ENCODE assay signal across 29 cellular contexts in genomic region chr9:97280755-97281330, GRCh38.
"Had no signal": no experiment of that assay in that cellular context is flagged by ENCODE, and none has a peak within 500 bp of the region (broad histone marks: within the 10 kb centered on the region; RNA-seq: fewer than 3 reads in every experiment).

No MANE protein-coding gene starts in this region.

- H3K4me3 ChIP-seq: left lung, lower lobe of right lung, neural progenitor cell, ovary, right atrium auricular region, right lobe of liver, smooth muscle cell, tibial nerve, upper lobe of left lung, vagina had no signal

- H3K9me3 ChIP-seq: neutrophil, ovary, right lobe of liver, upper lobe of left lung, vagina had no signal

- H3K27me3 ChIP-seq: left lung, neural progenitor cell, neutrophil, ovary, right atrium auricular region, right lobe of liver, tibial nerve, upper lobe of left lung, vagina had no signal

- FAIRE-seq: islet of Langerhans, kidney had no signal

- H3K4me1 ChIP-seq: left lung, lower lobe of right lung, neural progenitor cell, right atrium auricular region, right lobe of liver, tibial nerve, upper lobe of left lung, vagina had no signal

- DNase-seq: hypothalamus; immature natural killer cell; kidney; left colon; left lung; lower lobe of right lung; mammary epithelial cell; mesenchymal stem cell; naive B cell; natural killer cell; nephron progenitor cell; occipital lobe; ovary; right lobe of liver; stimulated activated CD4-positive, alpha-beta T cell treated with anti-CD3 and anti-CD28 coated beads, Interleukin-1b, Interleukin-23, amount 100 ng/mL, for 48 hours; stimulated activated CD4-positive, alpha-beta T cell treated with anti-CD3 and anti-CD28 coated beads, Interleukin-2, amount 100 ng/mL, for 48 hours; stimulated activated CD4-positive, alpha-beta T cell treated with anti-CD3 and anti-CD28 coated beads, Interleukin-4, amount 100 ng/mL, for 4 hours; stimulated activated CD8-positive, alpha-beta memory T cell treated with anti-CD3 and anti-CD28 coated beads, Interleukin-4, amount 100 ng/mL, for 48 hours; stimulated activated naive CD4-positive, alpha-beta T cell treated with Interleukin-2 at 50 U/mL for 16 hours; stimulated activated naive CD8-positive, alpha-beta T cell treated with anti-CD3 and anti-CD28 coated beads, Interleukin-15, amount 100 ng/mL, for 72 hours; substantia nigra; upper lobe of left lung had no signal

- H3K27ac ChIP-seq: left lung, lower lobe of right lung, neural progenitor cell, neutrophil, ovary, right atrium auricular region, right lobe of liver, tibial nerve, upper lobe of left lung, vagina had no signal

- H3K36me3 ChIP-seq: ovary had no signal
